ENCODE assay signal across 1 cellular context in genomic region chr9:91193658-91194391, GRCh38.
TF ChIP-seq lines count a peak whose summit lies in the region.

No MANE protein-coding gene starts in this region.

TF ChIP-seq in K562, 482 proteins besides CTCF, POLR2A, EP300 and RAD21 (continued from another document and continues in another):
- no peak for TF ChIP-seq BRD4 (IDR thresholded peaks at IDR 0.05)
- peak; percentile 73; the same call in 1 of the 2 replicates for TF ChIP-seq ZNF589 (CRISPR knock-in tag; IDR thresholded peaks at IDR 0.05; ENCODE audit: low read depth)
- no peak for TF ChIP-seq TSC22D4 (tag; IDR thresholded peaks at IDR 0.05)
- TF ChIP-seq ZNF511 (CRISPR knock-in tag; IDR thresholded peaks at IDR 0.05): peak; percentile 50; the same call in 1 of the 2 replicates
- no peak for TF ChIP-seq ZNF586 (CRISPR knock-in tag; conservative IDR thresholded peaks at IDR 0.05)
- TF ChIP-seq E2F4 (CRISPR knock-in tag; IDR thresholded peaks at IDR 0.05; ENCODE audit: low read depth): no peak
- peak; percentile 71 for TF ChIP-seq NCOR1 (IDR thresholded peaks at IDR 0.05)
- TF ChIP-seq TGIF2 (CRISPR knock-in tag; IDR thresholded peaks at IDR 0.05): no peak
- no peak for TF ChIP-seq FOXJ2 (tag; IDR thresholded peaks at IDR 0.05)
- TF ChIP-seq FUS (optimal IDR thresholded peaks at IDR 0.05; ENCODE audit: low read depth, low read length): no peak
- TF ChIP-seq ZNF212 (CRISPR knock-in tag; IDR thresholded peaks at IDR 0.05): no peak
- TF ChIP-seq CREB5 (CRISPR knock-in tag; IDR thresholded peaks at IDR 0.05): no peak
- TF ChIP-seq ZNF766 (CRISPR knock-in tag; conservative IDR thresholded peaks at IDR 0.05): peak; percentile 75
- no peak for TF ChIP-seq PHF20 (IDR thresholded peaks at IDR 0.05; ENCODE audit: partially characterized antibody)
- 0 out of 2 replicates have a peak, but pooled peaks have one; percentile 12 for TF ChIP-seq KLF6 (CRISPR knock-in tag; IDR thresholded peaks at IDR 0.05; ENCODE audit: borderline replicate concordance)
- no peak for TF ChIP-seq MTA3 (IDR thresholded peaks at IDR 0.05; ENCODE audit: borderline replicate concordance)
- TF ChIP-seq BDP1 (IDR thresholded peaks at IDR 0.05; ENCODE audit: insufficient read depth, insufficient read length): no peak
- TF ChIP-seq VEZF1 (CRISPR knock-in tag; IDR thresholded peaks at IDR 0.05): no peak; the same call in 1 of the 2 replicates
- TF ChIP-seq ZNF445 (CRISPR knock-in tag; IDR thresholded peaks at IDR 0.05; ENCODE audit: low read depth): no peak
- no peak for TF ChIP-seq SP2 (IDR thresholded peaks at IDR 0.05; ENCODE audit: extremely low read depth, low read depth, low read length, poor library complexity, severe bottlenecking)
- no peak for TF ChIP-seq XRCC5 (IDR thresholded peaks at IDR 0.05; ENCODE audit: low read depth, low read length)
- TF ChIP-seq SAFB2 (IDR thresholded peaks at IDR 0.05; ENCODE audit: borderline replicate concordance, low read depth, low read length, severe bottlenecking): no peak
- TF ChIP-seq ZNF124 (CRISPR knock-in tag; IDR thresholded peaks at IDR 0.05): no peak
- TF ChIP-seq ZNF324 (CRISPR knock-in tag; IDR thresholded peaks at IDR 0.05): no peak
- peak; percentile 39; the same call in 1 of the 2 replicates for TF ChIP-seq ZNF583 (CRISPR knock-in tag; IDR thresholded peaks at IDR 0.05)
- no peak for TF ChIP-seq ZNF398 (CRISPR knock-in tag; IDR thresholded peaks at IDR 0.05)
- no peak for TF ChIP-seq ZNF668 (CRISPR knock-in tag; IDR thresholded peaks at IDR 0.05)
- TF ChIP-seq ELK1 (CRISPR knock-in tag; IDR thresholded peaks at IDR 0.05): no peak
- TF ChIP-seq ARID1B (IDR thresholded peaks at IDR 0.05): peak; percentile 73
- no peak for TF ChIP-seq ZNF764 (CRISPR knock-in tag; IDR thresholded peaks at IDR 0.05; ENCODE audit: low read depth)
- TF ChIP-seq FOXK1 (CRISPR knock-in tag; IDR thresholded peaks at IDR 0.05; ENCODE audit: borderline replicate concordance): peak; percentile 71; the same call in 1 of the 2 replicates
- no peak for TF ChIP-seq PRPF4 (IDR thresholded peaks at IDR 0.05; ENCODE audit: insufficient read depth, low read depth, low read length, poor library complexity, severe bottlenecking)
- TF ChIP-seq TCF7 (IDR thresholded peaks at IDR 0.05; ENCODE audit: borderline replicate concordance): no peak
- TF ChIP-seq C11orf30 (IDR thresholded peaks at IDR 0.05; ENCODE audit: low read depth): no peak
- TF ChIP-seq FOXA3 (CRISPR knock-in tag; conservative IDR thresholded peaks at IDR 0.05 in 1 of 2, IDR thresholded peaks at IDR 0.05 in 1 of 2): no peak
- 0 out of 4 replicates have a peak, but pooled peaks of 1 of the 2 experiments have one; percentile 6 for TF ChIP-seq SIX5 (IDR thresholded peaks at IDR 0.05; ENCODE audit: borderline replicate concordance in 1 of 2, insufficient read depth in 1 of 2, low read depth in 1 of 2, low read length in 2 of 2)
- no peak for TF ChIP-seq ZFP1 (CRISPR knock-in tag; IDR thresholded peaks at IDR 0.05)
- peak; percentile 93 for TF ChIP-seq MAX (CRISPR knock-in tag; IDR thresholded peaks at IDR 0.05)
- 0 out of 2 replicates have a peak, but pooled peaks have one; percentile 33 for TF ChIP-seq POLR2AphosphoS5 (IDR thresholded peaks at IDR 0.05; ENCODE audit: control insufficient read depth, insufficient read depth, low read depth, low read length)
- TF ChIP-seq CLOCK (CRISPR knock-in tag; IDR thresholded peaks at IDR 0.05; ENCODE audit: borderline replicate concordance): no peak
- TF ChIP-seq EWSR1 (IDR thresholded peaks at IDR 0.05; ENCODE audit: borderline replicate concordance, low read depth, partially characterized antibody): no peak
- no peak for TF ChIP-seq TRIM25 (IDR thresholded peaks at IDR 0.05; ENCODE audit: borderline replicate concordance)
- TF ChIP-seq TAF15 (IDR thresholded peaks at IDR 0.05; ENCODE audit: low read depth, low read length): no peak
- no peak for TF ChIP-seq RBBP5 (IDR thresholded peaks at IDR 0.05; ENCODE audit: borderline replicate concordance, insufficient read depth, low read length, poor library complexity, severe bottlenecking)
- peak; percentile 47; the same call in 1 of the 2 replicates for TF ChIP-seq ESRRA (IDR thresholded peaks at IDR 0.05; ENCODE audit: borderline replicate concordance, low read depth)
- peak; percentile 70 to 78 for TF ChIP-seq NRF1 (conservative IDR thresholded peaks at IDR 0.05 in 1 of 2, IDR thresholded peaks at IDR 0.05 in 1 of 2)
- TF ChIP-seq RBM17 (IDR thresholded peaks at IDR 0.05; ENCODE audit: borderline replicate concordance, low read depth, low read length): no peak
- TF ChIP-seq ZNF592 (IDR thresholded peaks at IDR 0.05): peak; percentile 98
- TF ChIP-seq SRSF7 (optimal IDR thresholded peaks at IDR 0.05; ENCODE audit: low read depth, low read length): no peak
- peak; percentile 44 for TF ChIP-seq POLR2B (IDR thresholded peaks at IDR 0.05; ENCODE audit: low read depth, partially characterized antibody)
- no peak for TF ChIP-seq ZNF121 (CRISPR knock-in tag; conservative IDR thresholded peaks at IDR 0.05)
